ENCODE assay signal across 8 cellular contexts in the genomic region with DNA sequence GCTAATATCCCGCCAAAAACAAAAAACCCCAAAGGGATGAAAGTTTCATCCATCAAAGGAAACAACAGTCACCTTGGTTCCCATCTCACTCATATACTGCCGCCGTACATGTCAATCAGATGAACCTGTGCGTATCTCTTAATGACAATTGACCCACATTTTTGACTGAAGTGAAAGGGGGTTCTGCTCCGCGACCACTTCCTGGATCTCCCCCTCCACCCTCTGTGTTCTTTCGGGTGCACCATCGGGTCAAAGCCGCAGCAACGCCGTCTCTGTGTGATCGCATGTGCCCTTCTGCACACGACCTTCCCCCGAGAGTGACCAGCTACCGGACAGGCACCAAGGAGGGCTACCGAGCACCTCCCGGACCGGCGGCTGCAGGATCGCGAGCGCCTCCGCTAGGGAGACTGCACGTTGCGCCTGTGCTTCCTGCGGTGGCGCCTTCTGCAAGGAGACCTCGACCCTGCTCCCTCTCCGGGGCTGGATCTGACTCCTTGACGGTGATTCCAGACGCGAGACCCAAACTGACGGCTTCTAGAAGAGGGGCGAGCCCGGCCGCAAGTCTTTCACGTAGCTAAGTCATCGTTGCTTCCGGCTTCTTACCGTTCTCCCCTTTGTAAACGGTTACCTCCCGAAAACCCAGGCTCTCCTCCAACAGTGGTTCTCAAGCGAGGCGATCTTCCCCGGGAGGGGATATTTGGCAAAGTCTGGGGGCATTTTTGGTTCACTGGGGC. TPM values are rescaled to one million over a fixed set of nuclear protein-coding genes. Genes with fewer than 3 reads are reported as not detected.
DNase-seq lines count a peak whose midpoint lies in the region; ATAC-seq, FAIRE-seq and TF ChIP-seq lines count a peak whose summit lies in the region.
"Not testable (repeated sequence)": the region's sequence is repeated elsewhere in the genome, so short reads cannot be mapped to it uniquely, and the experiment has no call there.

No MANE protein-coding gene starts in this region.

- not testable (repeated sequence) for H3K27me3 ChIP-seq in CD4-positive, alpha-beta memory T cell (ENCODE audit: insufficient read depth, low read length); astrocyte (ENCODE audit: insufficient read depth, low read length); naive thymus-derived CD4-positive, alpha-beta T cell (ENCODE audit: control insufficient read depth in 2 of 2, insufficient read depth in 2 of 2, low read length in 2 of 2)

- peak; percentile 31 for ATAC-seq in GM21619 (IDR thresholded peaks at IDR 0.05; ENCODE audit: unreplicated experiment)
- peak; percentile 45 for ATAC-seq in HG03439 (IDR thresholded peaks at IDR 0.05; ENCODE audit: unreplicated experiment)
- ATAC-seq in SK-N-SH treated with all-trans-retinoic acid at 6 μM for 48 hours = peak; percentile 87
- peak; percentile 24 for ATAC-seq in naive thymus-derived CD4-positive, alpha-beta T cell
- ATAC-seq in stimulated activated effector memory CD8-positive, alpha-beta T cell treated with anti-CD3 and anti-CD28 coated beads, Interleukin-12 subunit alpha, Interleukin-12 subunit beta, amount 100 ng/mL, for 72 hours = peak; percentile 50

- H2AFZ ChIP-seq in astrocyte (ENCODE audit: low read depth, low read length) = peak overlapping the region; percentile 2

- POLR2A ChIA-PET in CD4-positive, alpha-beta memory T cell (lab: Charles Lee; ENCODE audit: partially characterized antibody); naive thymus-derived CD4-positive, alpha-beta T cell (lab: Charles Lee): not testable (repeated sequence)

- intact Hi-C loops in CD4-positive, alpha-beta memory T cell (cut with micrococcal nuclease); naive thymus-derived CD4-positive, alpha-beta T cell (cut with micrococcal nuclease): not testable (repeated sequence)

- H3K79me2 ChIP-seq in astrocyte (ENCODE audit: insufficient read depth, low read length) = not testable (repeated sequence)

- not testable (repeated sequence) for H3K9me3 Mint-ChIP-seq in CD4-positive, alpha-beta memory T cell; astrocyte (ENCODE audit: unreplicated experiment); glutamatergic neuron (ENCODE audit: unreplicated experiment); naive thymus-derived CD4-positive, alpha-beta T cell; stimulated activated effector memory CD8-positive, alpha-beta T cell treated with anti-CD3 and anti-CD28 coated beads, Interleukin-12 subunit alpha, Interleukin-12 subunit beta, amount 100 ng/mL, for 72 hours

- H3K4me3 Mint-ChIP-seq in CD4-positive, alpha-beta memory T cell = peak overlapping the region; percentile 89 to 97 (median 92)
- H3K4me3 Mint-ChIP-seq in astrocyte (ENCODE audit: unreplicated experiment) (peak overlapping the region; percentile 89), glutamatergic neuron (ENCODE audit: unreplicated experiment) (peak overlapping the region; percentile 90)
- peak overlapping the region; percentile 85 to 93 (median 90) for H3K4me3 Mint-ChIP-seq in naive thymus-derived CD4-positive, alpha-beta T cell
- H3K4me3 Mint-ChIP-seq in stimulated activated effector memory CD8-positive, alpha-beta T cell treated with anti-CD3 and anti-CD28 coated beads, Interleukin-12 subunit alpha, Interleukin-12 subunit beta, amount 100 ng/mL, for 72 hours = peak overlapping the region; percentile 86

- H3K27ac ChIP-seq in CD4-positive, alpha-beta memory T cell (ENCODE audit: low read depth, low read length) = peak overlapping the region; percentile 63
- not testable (repeated sequence) for H3K27ac ChIP-seq in astrocyte (ENCODE audit: low read depth, low read length)
- peak overlapping the region; percentile 69 for H3K27ac ChIP-seq in naive thymus-derived CD4-positive, alpha-beta T cell (ENCODE audit: low read depth, low read length)

- H3K4me1 ChIP-seq in CD4-positive, alpha-beta memory T cell (ENCODE audit: insufficient read depth, low read length); astrocyte (ENCODE audit: insufficient read depth, low read length); naive thymus-derived CD4-positive, alpha-beta T cell (ENCODE audit: control insufficient read depth in 2 of 2, insufficient read depth in 2 of 2, low read length in 2 of 2): not testable (repeated sequence)

- H3K4me3 ChIP-seq in CD4-positive, alpha-beta memory T cell (ENCODE audit: low read length in 2 of 2) = peak overlapping the region in 1 of 2 donors; percentile 80
- H3K4me3 ChIP-seq in astrocyte (ENCODE audit: insufficient read depth, low read depth, low read length) = peak overlapping the region; percentile 66
- peak overlapping the region; percentile 60 for H3K4me3 ChIP-seq in naive thymus-derived CD4-positive, alpha-beta T cell (ENCODE audit: low read length)

- H3K36me3 Mint-ChIP-seq in CD4-positive, alpha-beta memory T cell = peaks cover 7 to 14% of the 10 kb centered on the region in 2 donors
- H3K36me3 Mint-ChIP-seq in astrocyte (ENCODE audit: low read depth, unreplicated experiment); glutamatergic neuron (ENCODE audit: unreplicated experiment): not testable (repeated sequence)
- H3K36me3 Mint-ChIP-seq in naive thymus-derived CD4-positive, alpha-beta T cell = peaks cover 0 to 13% (median 8%) of the 10 kb centered on the region in 5 donors
- H3K36me3 Mint-ChIP-seq in stimulated activated effector memory CD8-positive, alpha-beta T cell treated with anti-CD3 and anti-CD28 coated beads, Interleukin-12 subunit alpha, Interleukin-12 subunit beta, amount 100 ng/mL, for 72 hours = peaks cover 17% of the 10 kb centered on the region

- not testable (repeated sequence) for H3K9me3 ChIP-seq in CD4-positive, alpha-beta memory T cell (ENCODE audit: control insufficient read depth in 1 of 2, low read length in 2 of 2); astrocyte (ENCODE audit: insufficient read depth, low read depth, low read length); naive thymus-derived CD4-positive, alpha-beta T cell (ENCODE audit: control insufficient read depth in 2 of 3, low read length in 3 of 3)

- H3K27me3 Mint-ChIP-seq in CD4-positive, alpha-beta memory T cell; astrocyte (ENCODE audit: low read depth, unreplicated experiment); glutamatergic neuron (ENCODE audit: unreplicated experiment): not testable (repeated sequence)
- peaks cover 0 to 13% (median 0%) of the 10 kb centered on the region in 5 donors for H3K27me3 Mint-ChIP-seq in naive thymus-derived CD4-positive, alpha-beta T cell

- peak overlapping the region; percentile 84 for H3K4me2 ChIP-seq in astrocyte (ENCODE audit: low read length)

- not testable (repeated sequence) for H4K20me1 ChIP-seq in astrocyte (ENCODE audit: insufficient read depth, low read length)

- peaks cover 8 to 39% (median 21%) of the 10 kb centered on the region in 4 donors for H3K4me1 Mint-ChIP-seq in CD4-positive, alpha-beta memory T cell
- H3K4me1 Mint-ChIP-seq in astrocyte (ENCODE audit: low read depth, unreplicated experiment); glutamatergic neuron (ENCODE audit: low read depth, unreplicated experiment); stimulated activated effector memory CD8-positive, alpha-beta T cell treated with anti-CD3 and anti-CD28 coated beads, Interleukin-12 subunit alpha, Interleukin-12 subunit beta, amount 100 ng/mL, for 72 hours: not testable (repeated sequence)
- peaks cover 0 to 40% (median 27%) of the 10 kb centered on the region in 7 donors for H3K4me1 Mint-ChIP-seq in naive thymus-derived CD4-positive, alpha-beta T cell

- FAIRE-seq in astrocyte (lab: Jason Lieb, UNC) = not testable (repeated sequence)

- H3K27ac Mint-ChIP-seq in CD4-positive, alpha-beta memory T cell = peak overlapping the region; percentile 84 to 99 (median 91)
- not testable (repeated sequence) for H3K27ac Mint-ChIP-seq in astrocyte (ENCODE audit: unreplicated experiment); glutamatergic neuron (ENCODE audit: unreplicated experiment)
- peak overlapping the region; percentile 69 to 92 (median 87) for H3K27ac Mint-ChIP-seq in naive thymus-derived CD4-positive, alpha-beta T cell
- H3K27ac Mint-ChIP-seq in stimulated activated effector memory CD8-positive, alpha-beta T cell treated with anti-CD3 and anti-CD28 coated beads, Interleukin-12 subunit alpha, Interleukin-12 subunit beta, amount 100 ng/mL, for 72 hours = peak overlapping the region; percentile 77

- DNase-seq in CD4-positive, alpha-beta memory T cell = peak; percentile 36 to 62 (median 45)
- not testable (repeated sequence) for DNase-seq in astrocyte (ENCODE audit: low read depth); stimulated activated effector memory CD8-positive, alpha-beta T cell treated with anti-CD3 and anti-CD28 coated beads, Interleukin-12 subunit alpha, Interleukin-12 subunit beta, amount 100 ng/mL, for 72 hours (ENCODE audit: low spot score in 2 of 2)
- peak; percentile 41 for DNase-seq in glutamatergic neuron
- peak in 2 of 9 donors; percentile 18 to 34 for DNase-seq in naive thymus-derived CD4-positive, alpha-beta T cell

- not testable (repeated sequence) for H3K36me3 ChIP-seq in CD4-positive, alpha-beta memory T cell (ENCODE audit: insufficient read depth, low read length); astrocyte (ENCODE audit: insufficient read depth, low read length); naive thymus-derived CD4-positive, alpha-beta T cell (ENCODE audit: control insufficient read depth in 2 of 3, insufficient read depth in 3 of 3, low read length in 3 of 3)

- TF ChIP-seq CTCF in astrocyte (IDR thresholded peaks at IDR 0.05; ENCODE audit: insufficient read depth, low read depth, low read length); glutamatergic neuron (IDR thresholded peaks at IDR 0.05; ENCODE audit: partially characterized antibody, unreplicated experiment): not testable (repeated sequence)

- CTCF ChIA-PET in CD4-positive, alpha-beta memory T cell (lab: Charles Lee; ENCODE audit: partially characterized antibody); naive thymus-derived CD4-positive, alpha-beta T cell (lab: Charles Lee): not testable (repeated sequence)

- peak overlapping the region; percentile 81 for H3K9ac ChIP-seq in astrocyte (ENCODE audit: low read length)

RNA-seq across cellular contexts. Expression of gene RHD, which starts 5.6 kb away (rescaled TPM):
- under 1 TPM in 1 of 2 experiments, not detected in 1; 0.15 TPM for total RNA-seq in CD4-positive, alpha-beta memory T cell
- polyA plus RNA-seq in CD4-positive, alpha-beta memory T cell = under 1 TPM; 0.13 to 0.44 TPM
- not detected in 2 replicates for total RNA-seq in astrocyte
- total RNA-seq in glutamatergic neuron (ENCODE audit: unreplicated experiment) = not detected
- under 1 TPM in 2 of 5 experiments, not detected in 3; 0.27 TPM for total RNA-seq in naive thymus-derived CD4-positive, alpha-beta T cell
- under 1 TPM; 0.15 to 0.28 TPM for polyA plus RNA-seq in naive thymus-derived CD4-positive, alpha-beta T cell

RNA-seq across cellular contexts. Expression of gene RSRP1, which starts 19.5 kb away (rescaled TPM):
- total RNA-seq in CD4-positive, alpha-beta memory T cell = 100 to 1,000 TPM; 470 to 494 TPM
- 10 to 100 TPM; 33.1 to 57.5 TPM for polyA plus RNA-seq in CD4-positive, alpha-beta memory T cell
- total RNA-seq in astrocyte = 78.0 and 88.3 TPM in 2 replicates
- 83.4 TPM for total RNA-seq in glutamatergic neuron (ENCODE audit: unreplicated experiment)
- total RNA-seq in naive thymus-derived CD4-positive, alpha-beta T cell = 100 to 1,000 TPM; 230 to 449 (median 425) TPM
- polyA plus RNA-seq in naive thymus-derived CD4-positive, alpha-beta T cell = 10 to 100 TPM; 52.9 to 63.6 TPM

RNA-seq across cellular contexts. Expression of gene SYF2, which starts 34.4 kb away (rescaled TPM):
- total RNA-seq in CD4-positive, alpha-beta memory T cell = 10 to 100 TPM; 64.3 to 66.8 TPM
- 100 to 1,000 TPM in 1 of 2 donors, 10 to 100 TPM in 1; 82.9 to 111 TPM for polyA plus RNA-seq in CD4-positive, alpha-beta memory T cell
- 28.5 and 29.1 TPM in 2 replicates for total RNA-seq in astrocyte
- total RNA-seq in glutamatergic neuron (ENCODE audit: unreplicated experiment) = 32.6 TPM
- total RNA-seq in naive thymus-derived CD4-positive, alpha-beta T cell = 10 to 100 TPM; 44.4 to 83.3 (median 59.4) TPM
- 10 to 100 TPM; 77.7 to 82.9 TPM for polyA plus RNA-seq in naive thymus-derived CD4-positive, alpha-beta T cell

Comparison
In these comparisons a context has a peak if more than half of its experiments do, and no peak if none do; other contexts are left out.
1. ATAC-seq: peak in every context shown above with its lines; median percentile 87 in SK-N-SH treated with all-trans-retinoic acid at 6 μM for 48 hours; 50 in stimulated activated effector memory CD8-positive, alpha-beta T cell treated with anti-CD3 and anti-CD28 coated beads, Interleukin-12 subunit alpha, Interleukin-12 subunit beta, amount 100 ng/mL, for 72 hours; 45 in HG03439; 31 in GM21619; 24 in naive thymus-derived CD4-positive, alpha-beta T cell.